ENCODE assay signal across 22 cellular contexts in the genomic region with DNA sequence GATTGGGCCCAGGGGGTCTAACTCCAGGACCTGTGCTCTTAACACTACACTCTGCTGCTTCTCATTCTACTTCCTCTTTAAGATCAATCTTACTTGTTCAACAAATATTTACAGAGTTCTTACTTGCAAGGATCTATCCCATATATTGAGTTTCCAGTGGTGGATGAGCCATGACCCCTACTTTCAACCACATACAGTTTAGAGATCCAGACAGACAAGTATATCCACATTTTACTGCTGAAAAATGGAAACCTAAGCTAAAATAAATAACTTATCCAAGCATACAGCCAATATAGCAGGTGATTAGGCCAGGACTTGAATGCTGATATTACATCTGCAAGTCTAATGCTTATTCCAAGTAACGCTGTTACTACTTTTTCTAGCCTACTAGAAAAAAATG.
"Had no signal": no experiment of that assay in that cellular context is flagged by ENCODE, and none has a peak within 500 bp of the region (broad histone marks: within the 10 kb centered on the region; RNA-seq: fewer than 3 reads in every experiment).

No MANE protein-coding gene starts in this region.

- DNase-seq: esophagus squamous epithelium; foreskin fibroblast; glutamatergic neuron; immature natural killer cell; kidney; left cardiac atrium; left ventricle myocardium superior; mesenchymal stem cell; midbrain; nucleus accumbens; ovary; stimulated activated CD4-positive, alpha-beta T cell treated with anti-CD3 and anti-CD28 coated beads, Interleukin-12 subunit alpha, Interleukin-12 subunit beta, amount 100 ng/mL, for 4 hours; stimulated activated naive CD4-positive, alpha-beta T cell; stomach; substantia nigra; trophoblast cell had no signal

- H3K27ac ChIP-seq: esophagus squamous epithelium, gastroesophageal sphincter, neural progenitor cell, ovary, right atrium auricular region, stomach, thoracic aorta had no signal

- H3K27me3 ChIP-seq: esophagus squamous epithelium, gastroesophageal sphincter, neural progenitor cell, ovary, right atrium auricular region, stomach had no signal

- H3K36me3 ChIP-seq: esophagus squamous epithelium, gastroesophageal sphincter, neural progenitor cell, ovary, right atrium auricular region, stomach, thoracic aorta had no signal

- ATAC-seq: gastroesophageal sphincter; left cardiac atrium; left ventricle myocardium superior; natural killer cell treated with Interleukin-12 subunit alpha and Interleukin-12 subunit beta and Interleukin-15 and Interleukin-18, amount 100 ng/mL, for 72 hours had no signal

- H3K4me2 ChIP-seq: neural progenitor cell had no signal

- H3K9ac ChIP-seq: neural progenitor cell had no signal

- H3K4me3 ChIP-seq: esophagus squamous epithelium, gastroesophageal sphincter, lung, neural progenitor cell, ovary, right atrium auricular region, stomach, thoracic aorta had no signal

- H3K9me3 ChIP-seq: esophagus squamous epithelium, gastroesophageal sphincter, ovary, right atrium auricular region, stomach, thoracic aorta had no signal

- H3K4me1 ChIP-seq: esophagus squamous epithelium, gastroesophageal sphincter, neural progenitor cell, right atrium auricular region, stomach had no signal

- H2AFZ ChIP-seq: neural progenitor cell had no signal
